In genomic region chr7:27186450-27187157, GRCh38 we compare ENCODE assay signal across 15 cellular contexts. TPM values are rescaled to one million over a fixed set of nuclear protein-coding genes. Genes with fewer than 3 reads are reported as not detected.
DNase-seq lines count a peak whose midpoint lies in the region; ATAC-seq and TF ChIP-seq lines count a peak whose summit lies in the region.
"Had no signal": no experiment of that assay in that cellular context is flagged by ENCODE, and none has a peak within 500 bp of the region (broad histone marks: within the 10 kb centered on the region; RNA-seq: fewer than 3 reads in every experiment).

No MANE protein-coding gene starts in this region.

- intact Hi-C loops in gastrocnemius medialis (cut with DNase I; ENCODE audit: low total_unique reads), result loop anchor here (5.0 to 10.0 kb wide), 2 partner anchors 1226 to 1438 kb away; partner anchors contain the start of gene CREB5

- H3K4me3 Mint-ChIP-seq in CD8-positive, alpha-beta memory T cell, result peak overlapping the region in 5 of 7 donors; percentile 41 to 89 (median 84)
- H3K4me3 Mint-ChIP-seq in immature natural killer cell (peak overlapping the region in 3 of 5 donors; percentile 41 to 96 (median 90)), progenitor cell of endocrine pancreas (ENCODE audit: low read depth) (no peak overlapping the region)

- H3K36me3 Mint-ChIP-seq in CD8-positive, alpha-beta memory T cell, result no peaks in the 10 kb centered on the region
- H3K36me3 Mint-ChIP-seq in immature natural killer cell (no peaks in the 10 kb centered on the region), progenitor cell of endocrine pancreas (ENCODE audit: insufficient read depth) (no peaks in the 10 kb centered on the region)
- H3K36me3 Mint-ChIP-seq: CD8-positive, alpha-beta T cell had no signal

- H3K27me3 Mint-ChIP-seq in CD8-positive, alpha-beta memory T cell, result peaks cover 89 to 91% of the 10 kb centered on the region in 2 donors
- H3K27me3 Mint-ChIP-seq in immature natural killer cell (ENCODE audit: low read depth in 3 of 3) (peaks cover 64 to 84% (median 75%) of the 10 kb centered on the region in 3 donors), progenitor cell of endocrine pancreas (peaks cover 99% of the 10 kb centered on the region)

- H3K4me1 ChIP-seq in CD8-positive, alpha-beta memory T cell (ENCODE audit: insufficient read depth, low read length), result peaks cover 54% of the 10 kb centered on the region
- peaks cover 25 to 54% of the 10 kb centered on the region in 2 donors for H3K4me1 ChIP-seq in gastrocnemius medialis

- DNase-seq in CD8-positive, alpha-beta memory T cell, result no peak
- DNase-seq in NCI-H69 (lab: John Stamatoyannopoulos, UW), result peak; percentile 52
- no peak for DNase-seq in immature natural killer cell
- DNase-seq in gastrocnemius medialis, result no peak
- DNase-seq in NCI-H1436 treated with DMSO at 0.1 percent for 48 hours (lab: John Stamatoyannopoulos, UW), result no peak
- DNase-seq in progenitor cell of endocrine pancreas (ENCODE audit: low spot score, unreplicated experiment), result no peak
- no peak for DNase-seq in NCI-H82 (lab: John Stamatoyannopoulos, UW)
- no peak for DNase-seq in stimulated activated CD4-positive, alpha-beta T cell treated with anti-CD3 and anti-CD28 coated beads, Interleukin-4, amount 100 ng/mL, for 4 hours
- DNase-seq: activated gamma-delta T cell treated with Interleukin-2 at 50 U/mL for 16 hours; NCI-H2171 treated with DMSO at 0.1 percent for 48 hours; stimulated activated naive CD4-positive, alpha-beta T cell; T-helper 1 cell had no signal

- no peaks in the 10 kb centered on the region for H3K36me3 ChIP-seq in CD8-positive, alpha-beta memory T cell (ENCODE audit: insufficient read depth, low read length)
- no peaks in the 10 kb centered on the region for H3K36me3 ChIP-seq in gastrocnemius medialis
- H3K36me3 ChIP-seq: neutrophil had no signal

- no peak overlapping the region for H3K4me3 ChIP-seq in CD8-positive, alpha-beta memory T cell (ENCODE audit: low read length)
- H3K4me3 ChIP-seq in gastrocnemius medialis, result peak overlapping the region; percentile 61 to 92 (median 70)

- peaks cover 48 to 61% (median 56%) of the 10 kb centered on the region in 3 donors for H3K4me1 Mint-ChIP-seq in CD8-positive, alpha-beta memory T cell
- H3K4me1 Mint-ChIP-seq in immature natural killer cell (peaks cover 54 to 62% of the 10 kb centered on the region in 2 donors), progenitor cell of endocrine pancreas (ENCODE audit: low read depth) (peaks cover 6% of the 10 kb centered on the region)

- ATAC-seq in gastrocnemius medialis, result no peak
- ATAC-seq: CD8-positive, alpha-beta T cell had no signal

- no peaks in the 10 kb centered on the region for H3K9me3 ChIP-seq in CD8-positive, alpha-beta memory T cell (ENCODE audit: low read length)
- H3K9me3 ChIP-seq in gastrocnemius medialis, result no peaks in the 10 kb centered on the region
- H3K9me3 ChIP-seq: neutrophil had no signal

- POLR2A ChIA-PET in CD8-positive, alpha-beta memory T cell (lab: Charles Lee), result interaction anchor here (1.0 to 1.5 kb wide), 2 partner anchors 10 to 14 kb away, joined by 3 read pairs; no protein-coding TSS in a partner anchor

- CTCF ChIA-PET in CD8-positive, alpha-beta memory T cell (lab: Charles Lee), result interaction anchor here (1.0 to 2.4 kb wide), 8 partner anchors 7 to 32 kb away, joined by 3 to 15 read pairs (median 4); partner anchors contain the start of gene HOXA13

- H3K27ac ChIP-seq in CD8-positive, alpha-beta memory T cell (ENCODE audit: low read depth, low read length), result no peak overlapping the region
- peak overlapping the region; percentile 90 to 99 (median 95) for H3K27ac ChIP-seq in gastrocnemius medialis
- H3K27ac ChIP-seq: neutrophil had no signal

- TF ChIP-seq CTCF in gastrocnemius medialis (IDR thresholded peaks at IDR 0.05 in 4 of 5, conservative IDR thresholded peaks at IDR 0.05 in 1 of 5) (no peak), progenitor cell of endocrine pancreas (IDR thresholded peaks at IDR 0.05; ENCODE audit: unreplicated experiment) (no peak)

- peaks cover 96% of the 10 kb centered on the region for H3K27me3 ChIP-seq in CD8-positive, alpha-beta memory T cell (ENCODE audit: insufficient read depth, low read length, poor library complexity, severe bottlenecking)
- H3K27me3 ChIP-seq in gastrocnemius medialis, result peaks cover 0 to 8% (median 3%) of the 10 kb centered on the region in 3 donors

- in situ Hi-C loops in gastrocnemius medialis (cut with MboI; ENCODE audit: low sequenced_read_pairs in 4 of 4), result loop anchor here in 3 of 4 donors (10.0 to 25.0 kb wide), 5 partner anchors 901 to 1424 kb away; partner anchors contain the start of gene CREB5 (in 1 of the 3)

- H3K27ac Mint-ChIP-seq in CD8-positive, alpha-beta memory T cell, result peak overlapping the region in 2 of 8 donors; percentile 74 to 82
- no peak overlapping the region for H3K27ac Mint-ChIP-seq in immature natural killer cell
- no peak overlapping the region for H3K27ac Mint-ChIP-seq in progenitor cell of endocrine pancreas

- H3K9me3 Mint-ChIP-seq in CD8-positive, alpha-beta memory T cell, result peaks cover 0 to 7% (median 0%) of the 10 kb centered on the region in 5 donors
- H3K9me3 Mint-ChIP-seq in immature natural killer cell, result no peaks in the 10 kb centered on the region
- H3K9me3 Mint-ChIP-seq in progenitor cell of endocrine pancreas (ENCODE audit: low read depth), result no peaks in the 10 kb centered on the region
- H3K9me3 Mint-ChIP-seq: CD8-positive, alpha-beta T cell had no signal

- no peak for TF ChIP-seq POLR2A in gastrocnemius medialis (IDR thresholded peaks at IDR 0.05)

RNA-seq across cellular contexts. Expression of gene HOXA11, which starts 1.6 kb away (rescaled TPM):
- total RNA-seq in CD8-positive, alpha-beta memory T cell, result not detected
- polyA plus RNA-seq in CD8-positive, alpha-beta memory T cell, result not detected
- polyA plus RNA-seq in immature natural killer cell, result not detected
- total RNA-seq in gastrocnemius medialis (1 to 10 TPM; 5.1 to 7.9 (median 6.4) TPM), progenitor cell of endocrine pancreas (not detected in 2 replicates)
- total RNA-seq: CD8-positive, alpha-beta T cell; chondrocyte had no signal

RNA-seq across cellular contexts. Expression of gene HOXA10, which starts 12.5 kb away (rescaled TPM):
- not detected for total RNA-seq in CD8-positive, alpha-beta memory T cell
- 0.09 TPM for polyA plus RNA-seq in CD8-positive, alpha-beta memory T cell
- polyA plus RNA-seq in immature natural killer cell, result 10 to 100 TPM in 1 of 3 donors, 1 to 10 TPM in 2; 4.2 to 17.3 (median 6.2) TPM
- total RNA-seq in gastrocnemius medialis, result 10 to 100 TPM; 24.6 to 61.2 (median 40.0) TPM
- total RNA-seq in progenitor cell of endocrine pancreas, result not detected in 2 replicates
- total RNA-seq: CD8-positive, alpha-beta T cell had no signal

RNA-seq across cellular contexts. Expression of gene HOXA13, which starts 13.3 kb away (rescaled TPM):
- total RNA-seq in CD8-positive, alpha-beta memory T cell, result not detected
- not detected for polyA plus RNA-seq in CD8-positive, alpha-beta memory T cell
- not detected for polyA plus RNA-seq in immature natural killer cell
- 1 to 10 TPM in 3 of 4 donors, under 1 TPM in 1; 0.82 to 2.4 (median 1.7) TPM for total RNA-seq in gastrocnemius medialis
- not detected in 2 replicates for total RNA-seq in progenitor cell of endocrine pancreas
- total RNA-seq: CD8-positive, alpha-beta T cell; chondrocyte had no signal

RNA-seq across cellular contexts. Expression of gene HOXA9, which starts 21.3 kb away (rescaled TPM):
- total RNA-seq in CD8-positive, alpha-beta memory T cell, result not detected
- polyA plus RNA-seq in CD8-positive, alpha-beta memory T cell, result not detected
- polyA plus RNA-seq in immature natural killer cell, result 1 to 10 TPM; 1.6 to 3.1 (median 1.8) TPM
- 10 to 100 TPM; 18.9 to 30.3 (median 19.5) TPM for total RNA-seq in gastrocnemius medialis
- not detected in 2 replicates for total RNA-seq in progenitor cell of endocrine pancreas
- total RNA-seq: CD8-positive, alpha-beta T cell; chondrocyte had no signal

RNA-seq across cellular contexts. Expression of gene HOXA7, which starts 30.1 kb away (rescaled TPM):
- total RNA-seq in CD8-positive, alpha-beta memory T cell, result not detected
- not detected for polyA plus RNA-seq in CD8-positive, alpha-beta memory T cell
- 1 to 10 TPM in 2 of 3 donors, not detected in 1; 1.0 to 4.2 TPM for polyA plus RNA-seq in immature natural killer cell
- total RNA-seq in gastrocnemius medialis (10 to 100 TPM in 1 of 4 donors, 1 to 10 TPM in 3; 5.3 to 12.8 (median 8.6) TPM), progenitor cell of endocrine pancreas (1.4 and 1.5 TPM in 2 replicates)
- total RNA-seq: CD8-positive, alpha-beta T cell; chondrocyte had no signal

Comparison
In these comparisons a context has a peak if more than half of its experiments do, and no peak if none do; other contexts are left out.
1. RNA of gene HOXA10, which starts 12.5 kb away (total RNA-seq): 24.6 to 61.2 TPM in gastrocnemius medialis; not detected in CD8-positive, alpha-beta memory T cell and not detected in progenitor cell of endocrine pancreas; every median in the first group is over 10 times any median in the second.